Comparison of ENCODE assay signal across 8 cellular contexts in the genomic region with DNA sequence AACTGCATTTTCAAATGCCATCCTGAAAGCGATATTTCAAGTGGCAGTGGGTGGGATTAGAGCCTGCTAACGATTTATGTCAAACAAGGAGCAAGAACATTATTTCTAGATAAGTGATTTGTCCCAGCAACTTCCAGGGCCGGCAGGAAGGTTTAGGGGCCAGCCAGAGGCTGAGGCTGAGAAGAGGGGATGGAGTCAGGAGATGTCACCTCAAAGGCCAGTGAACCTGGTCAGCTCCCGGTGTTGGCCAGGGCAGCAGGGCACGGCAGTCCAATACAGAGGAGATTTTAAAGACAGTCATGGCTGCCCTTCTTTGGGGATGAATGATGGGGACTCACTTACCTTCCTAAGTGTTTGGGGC.
DNase-seq lines count a peak whose midpoint lies in the region; ATAC-seq and TF ChIP-seq lines count a peak whose summit lies in the region.

No MANE protein-coding gene starts in this region.

- H3K9me3 Mint-ChIP-seq in GM23338: no peaks in the 10 kb centered on the region

- H3K36me3 ChIP-seq in GM23338 (ENCODE audit: insufficient read depth): no peaks in the 10 kb centered on the region
- H3K36me3 ChIP-seq in hepatocyte (replicated peaks; ENCODE audit: insufficient read depth, low read depth): no peaks in the 10 kb centered on the region
- H3K36me3 ChIP-seq in smooth muscle cell (ENCODE audit: low read depth): no peaks in the 10 kb centered on the region

- H3K9me2 ChIP-seq in GM23338 (ENCODE audit: insufficient read depth): no peaks in the 10 kb centered on the region
- no peaks in the 10 kb centered on the region for H3K9me2 ChIP-seq in hepatocyte (replicated peaks; ENCODE audit: insufficient read depth)

- H3K27me3 ChIP-seq in GM23338 (ENCODE audit: insufficient read depth) (peaks cover 79% of the 10 kb centered on the region), hepatocyte (no peaks in the 10 kb centered on the region), smooth muscle cell (ENCODE audit: low read depth) (no peaks in the 10 kb centered on the region)

- no peak overlapping the region for H3K27ac Mint-ChIP-seq in GM23338

- H3K4me1 Mint-ChIP-seq in GM23338: peaks cover 56% of the 10 kb centered on the region

- peaks cover 3% of the 10 kb centered on the region for H3K36me3 Mint-ChIP-seq in GM23338 (ENCODE audit: low read depth)

- ATAC-seq in GM23338 (no peak), GM18517 (IDR thresholded peaks at IDR 0.05; ENCODE audit: unreplicated experiment) (no peak), GM21717 (IDR thresholded peaks at IDR 0.05; ENCODE audit: unreplicated experiment) (no peak), HG03095 (IDR thresholded peaks at IDR 0.05; ENCODE audit: unreplicated experiment) (no peak), GM18498 (IDR thresholded peaks at IDR 0.05; ENCODE audit: unreplicated experiment) (no peak)

- peaks cover 9% of the 10 kb centered on the region; the same call in 1 of the 2 replicates for H3F3A ChIP-seq in GM23338 (replicated peaks; ENCODE audit: low read depth)
- H3F3A ChIP-seq in smooth muscle cell (ENCODE audit: low read depth): peaks cover 6% of the 10 kb centered on the region

- DNase-seq in GM23338 (ENCODE audit: low spot score) (no peak), hepatocyte (ENCODE audit: low spot score) (no peak), smooth muscle cell (lab: John Stamatoyannopoulos, UW; ENCODE audit: unreplicated experiment) (no peak)

- peaks cover 75% of the 10 kb centered on the region for H3K27me3 Mint-ChIP-seq in GM23338 (ENCODE audit: insufficient read depth, low read depth, poor library complexity)

- TF ChIP-seq CTCF in GM23338 (conservative IDR thresholded peaks at IDR 0.05; ENCODE audit: low read depth in 2 of 2): no peak
- TF ChIP-seq CTCF in WI38 (IDR thresholded peaks at IDR 0.05; ENCODE audit: low read depth, low read length): no peak
- no peak for TF ChIP-seq CTCF in hepatocyte (IDR thresholded peaks at IDR 0.05; ENCODE audit: poor library complexity)
- TF ChIP-seq CTCF in smooth muscle cell (IDR thresholded peaks at IDR 0.05; ENCODE audit: borderline replicate concordance, insufficient read depth, poor library complexity, severe bottlenecking): no peak

- H2AFZ ChIP-seq in GM23338 (no peak overlapping the region), hepatocyte (no peak overlapping the region), smooth muscle cell (ENCODE audit: low read depth) (no peak overlapping the region)

- peaks cover 45% of the 10 kb centered on the region for H3K4me1 ChIP-seq in GM23338 (ENCODE audit: insufficient read depth)
- peaks cover 44% of the 10 kb centered on the region for H3K4me1 ChIP-seq in hepatocyte (ENCODE audit: insufficient read depth)
- peaks cover 53% of the 10 kb centered on the region for H3K4me1 ChIP-seq in smooth muscle cell (ENCODE audit: low read depth)

- peak overlapping the region; percentile 68 for H3K4me3 Mint-ChIP-seq in GM23338

- H4K20me1 ChIP-seq in GM23338 (replicated peaks; ENCODE audit: insufficient read depth) (peaks cover 56% of the 10 kb centered on the region), hepatocyte (ENCODE audit: insufficient read depth, poor library complexity, severe bottlenecking) (peaks cover 92% of the 10 kb centered on the region), smooth muscle cell (ENCODE audit: low read depth) (peaks cover 94% of the 10 kb centered on the region)

- H3K4me3 ChIP-seq in GM23338 (peak overlapping the region; percentile 73), WI38 (ENCODE audit: low read depth, low read length) (peak overlapping the region; percentile 41), hepatocyte (no peak overlapping the region), smooth muscle cell (peak overlapping the region; percentile 63)

- peaks cover 11% of the 10 kb centered on the region for H3K79me2 ChIP-seq in GM23338 (replicated peaks; ENCODE audit: insufficient read depth)
- peaks cover 60% of the 10 kb centered on the region for H3K79me2 ChIP-seq in hepatocyte
- H3K79me2 ChIP-seq in smooth muscle cell (ENCODE audit: low read depth): peaks cover 35% of the 10 kb centered on the region

- 51% methylated on average over 5 of the region's 5 CpGs for WGBS in hepatocyte (ENCODE audit: low lambda C conversion rate, missing lambda C conversion rate)
- WGBS in smooth muscle cell (ENCODE audit: low lambda C conversion rate): 45% methylated on average over 5 of the region's 5 CpGs

- H3K27ac ChIP-seq in GM23338 (ENCODE audit: low read depth): no peak overlapping the region
- H3K27ac ChIP-seq in hepatocyte: peak overlapping the region; percentile 37
- H3K27ac ChIP-seq in smooth muscle cell (ENCODE audit: low read depth): peak overlapping the region; percentile 68

- H3K9ac ChIP-seq in smooth muscle cell (ENCODE audit: low read depth): no peak overlapping the region

- H3K9me3 ChIP-seq in hepatocyte (ENCODE audit: low read depth) (no peaks in the 10 kb centered on the region), smooth muscle cell (replicated peaks; ENCODE audit: low read depth) (no peaks in the 10 kb centered on the region)

- peak overlapping the region; percentile 86 for H3K4me2 ChIP-seq in GM23338
- H3K4me2 ChIP-seq in hepatocyte: peak overlapping the region; percentile 87
- peak overlapping the region; percentile 97 for H3K4me2 ChIP-seq in smooth muscle cell

TF ChIP-seq in GM23338, 12 proteins besides CTCF, POLR2A, EP300 and RAD21:
- TF ChIP-seq ZNF114 (CRISPR knock-in tag; IDR thresholded peaks at IDR 0.05): no peak
TF ChIP-seq in GM23338: peak in this region for 0.
